ENCODE assay signal across 8 cellular contexts in genomic region chr3:108588616-108589015, GRCh38. TPM values are rescaled to one million over a fixed set of nuclear protein-coding genes. Genes with fewer than 3 reads are reported as not detected.
A peak's percentile ranks its signal among the peaks of the same experiment; 100 is the strongest.
DNase-seq lines count a peak whose midpoint lies in the region; ATAC-seq and TF ChIP-seq lines count a peak whose summit lies in the region.

No MANE protein-coding gene starts in this region.

- DNase-seq in AG20443 (ENCODE audit: low spot score) (peak; percentile 8), astrocyte of the spinal cord (ENCODE audit: low read depth, low spot score) (no peak), mucosa of descending colon (no peak), NCI-H526 (lab: John Stamatoyannopoulos, UW) (no peak), UCSD-AML1 (lab: John Stamatoyannopoulos, UW; ENCODE audit: unreplicated experiment) (no peak)
- no peak for DNase-seq in Jurkat, Clone E6-1 (ENCODE audit: low read depth, low spot score)

- no peaks in the 10 kb centered on the region for H3K9me3 ChIP-seq in mucosa of descending colon

- ATAC-seq in mucosa of descending colon (no peak), HG02884 (IDR thresholded peaks at IDR 0.05; ENCODE audit: unreplicated experiment) (no peak), GM21786 (IDR thresholded peaks at IDR 0.05; ENCODE audit: unreplicated experiment) (no peak)

- no peaks in the 10 kb centered on the region for H3K4me1 ChIP-seq in mucosa of descending colon (ENCODE audit: low read depth)

- TF ChIP-seq CTCF in astrocyte of the spinal cord (IDR thresholded peaks at IDR 0.05; ENCODE audit: low read depth, low read length) (no peak), mucosa of descending colon (IDR thresholded peaks at IDR 0.05) (no peak)

- H3K4me3 ChIP-seq in Jurkat, Clone E6-1 (ENCODE audit: low read length): peak overlapping the region; percentile 92
- H3K4me3 ChIP-seq in astrocyte of the spinal cord (ENCODE audit: low read depth, low read length) (peak overlapping the region; percentile 74), mucosa of descending colon (peak overlapping the region; percentile 60)

- in situ Hi-C loops in astrocyte of the spinal cord (cut with HindIII; ENCODE audit: low sequenced_read_pairs): no loop called here

- intact Hi-C loops in mucosa of descending colon (cut with DNase I, micrococcal nuclease): no loop called here

- H3K36me3 ChIP-seq in mucosa of descending colon (ENCODE audit: low read depth): no peaks in the 10 kb centered on the region

RNA-seq across cellular contexts. Expression of gene CIP2A, which starts 0.6 kb away (rescaled TPM):
- polyA plus RNA-seq in Jurkat, Clone E6-1 (2012; ENCODE audit: insufficient read depth, insufficient read length): 34.9 TPM
- total RNA-seq in mucosa of descending colon: 1 to 10 TPM; 2.8 to 6.8 (median 4.5) TPM

RNA-seq across cellular contexts. Expression of gene DZIP3, which starts 0.9 kb away (rescaled TPM):
- 11.0 TPM for polyA plus RNA-seq in Jurkat, Clone E6-1 (2012; ENCODE audit: insufficient read depth, insufficient read length)
- 10 to 100 TPM in 1 of 3 donors, 1 to 10 TPM in 2; 7.8 to 11.7 (median 8.2) TPM for total RNA-seq in mucosa of descending colon
